Comparison of ENCODE assay signal across 12 cellular contexts in the genomic region with DNA sequence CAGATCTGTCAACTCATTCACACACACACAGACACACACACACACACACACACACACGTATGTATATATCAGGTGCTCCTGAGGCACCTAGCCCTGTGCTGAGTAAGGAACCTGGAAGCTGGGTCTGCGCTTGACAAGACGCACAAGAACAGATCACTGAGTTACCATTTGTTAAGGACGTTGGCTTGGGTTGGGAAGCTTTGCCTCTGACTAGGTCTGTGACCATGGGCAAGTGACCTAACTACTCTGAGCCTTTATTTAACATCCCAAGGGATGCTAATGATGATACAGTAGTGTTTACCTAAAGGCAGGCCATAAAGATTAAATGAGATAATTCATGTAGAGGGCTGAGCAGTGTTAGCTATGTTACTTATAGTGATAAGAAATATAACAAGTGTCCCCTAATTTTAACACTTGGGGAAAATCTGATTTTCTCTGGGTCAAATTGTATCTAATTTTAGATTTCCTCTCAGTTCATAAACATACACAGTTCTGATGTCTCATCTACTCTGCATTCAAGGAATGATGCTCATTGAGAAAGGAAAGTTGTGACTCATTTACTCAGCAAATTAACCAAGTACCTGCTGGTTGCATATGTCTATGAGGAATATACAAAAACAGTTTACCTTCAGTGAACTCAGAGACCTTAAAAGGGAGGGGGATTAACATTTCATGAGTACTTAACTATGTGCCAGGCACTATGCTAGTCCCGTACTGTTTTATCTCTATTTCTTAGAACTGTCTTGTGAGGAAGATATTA. TPM values are rescaled to one million over a fixed set of nuclear protein-coding genes. Genes with fewer than 3 reads are reported as not detected.
DNase-seq lines count a peak whose midpoint lies in the region; ATAC-seq and TF ChIP-seq lines count a peak whose summit lies in the region.
"Had no signal": no experiment of that assay in that cellular context is flagged by ENCODE, and none has a peak within 500 bp of the region (broad histone marks: within the 10 kb centered on the region; RNA-seq: fewer than 3 reads in every experiment).

No MANE protein-coding gene starts in this region.

- no peaks in the 10 kb centered on the region for H3K27me3 ChIP-seq in lung (ENCODE audit: control insufficient read depth, insufficient read depth)

- H3K9me3 ChIP-seq in lung (ENCODE audit: control insufficient read depth in 2 of 2, insufficient read depth in 1 of 2, low read length in 1 of 2) = no peaks in the 10 kb centered on the region

- H3K4me1 ChIP-seq in lung (ENCODE audit: control insufficient read depth in 2 of 2, insufficient read depth in 2 of 2, low read length in 2 of 2) = peaks cover 5 to 17% of the 10 kb centered on the region in 2 donors

- peak overlapping the region; percentile 72 to 84 for H3K27ac ChIP-seq in lung (ENCODE audit: low read depth in 1 of 2, low read length in 1 of 2)

- H3K36me3 ChIP-seq in lung (ENCODE audit: control insufficient read depth in 2 of 2, insufficient read depth in 2 of 2, low read length in 2 of 2) = peaks cover 3 to 7% of the 10 kb centered on the region in 2 donors

- DNase-seq in ACHN = peak; percentile 59
- DNase-seq in HS-5 (ENCODE audit: low read depth) = peak; percentile 89
- peak; percentile 60 for DNase-seq in astrocyte of the cerebellum (ENCODE audit: low read depth)
- no peak for DNase-seq in lung (ENCODE audit: low spot score)
- DNase-seq in COLO668 (lab: John Stamatoyannopoulos, UW; ENCODE audit: unreplicated experiment) = no peak
- DNase-seq in NCI-H524 (lab: John Stamatoyannopoulos, UW) = no peak
- no peak for DNase-seq in NCI-H128 (lab: John Stamatoyannopoulos, UW; ENCODE audit: unreplicated experiment)
- DNase-seq: GF-D8, KBM-7, SIG-M5 had no signal

- WGBS in lung, 2 donors = 79 to 80% methylated on average over 5 of the region's 5 CpGs

- no peak for ATAC-seq in lung (ENCODE audit: insufficient read depth, low FRiP score)
- no peak for ATAC-seq in HG02884 (IDR thresholded peaks at IDR 0.05; ENCODE audit: unreplicated experiment)

- in situ Hi-C loops in ACHN (cut with HindIII; ENCODE audit: low pct_ligation_motif_present, low pct_unique_long_range_greater_than_20kb, low sequenced_read_pairs) = no loop called here
- in situ Hi-C loops in astrocyte of the cerebellum (cut with HindIII; ENCODE audit: low sequenced_read_pairs) = loop anchor here (5.0 kb wide), 1 partner anchor 56 kb away; no protein-coding TSS in a partner anchor

- H3K4me3 ChIP-seq in astrocyte of the cerebellum (ENCODE audit: low read depth, low read length) (no peak overlapping the region), lung (no peak overlapping the region)

- TF ChIP-seq CTCF in astrocyte of the cerebellum (IDR thresholded peaks at IDR 0.05; ENCODE audit: low read depth, low read length, missing control alignments) (no peak), lung (IDR thresholded peaks at IDR 0.05; ENCODE audit: control extremely low read depth, extremely low read depth) (no peak)

RNA-seq across cellular contexts. Expression of a gene that starts 13.6 kb away (rescaled TPM):
- 10 to 100 TPM; 28.2 to 34.1 TPM for total RNA-seq in lung
- 10 to 100 TPM; 16.9 to 28.9 TPM for polyA plus RNA-seq in lung

RNA-seq across cellular contexts. Expression of a gene that starts 33.3 kb away (rescaled TPM):
- total RNA-seq in lung = 10 to 100 TPM in 1 of 2 donors, under 1 TPM in 1; 0.85 to 17.4 TPM
- 10 to 100 TPM in 1 of 2 donors, 1 to 10 TPM in 1; 5.7 to 10.7 TPM for polyA plus RNA-seq in lung
- total RNA-seq: cardiac septum had no signal

RNA-seq across cellular contexts. Expression of a gene that starts 38.5 kb away (rescaled TPM):
- 10 to 100 TPM; 80.0 to 82.8 TPM for total RNA-seq in lung
- polyA plus RNA-seq in lung = 100 to 1,000 TPM in 1 of 2 donors, 10 to 100 TPM in 1; 27.3 to 113 TPM

RNA-seq across cellular contexts. Expression of a gene that starts 50.8 kb away (rescaled TPM):
- 1 to 10 TPM; 1.3 to 6.5 TPM for total RNA-seq in lung
- 1 to 10 TPM; 1.2 to 2.9 TPM for polyA plus RNA-seq in lung

Comparison
In these comparisons a context has a peak if more than half of its experiments do, and no peak if none do; other contexts are left out.
1. DNase-seq: peak in ACHN (single experiment), HS-5 (single experiment) and astrocyte of the cerebellum (single experiment); none in lung (single experiment), COLO668 (single experiment), NCI-H524 (0 of 2) and NCI-H128 (single experiment).